Comparison of ENCODE assay signal across 8 cellular contexts in genomic region chr10:63266337-63267327, GRCh38.
A peak's percentile ranks its signal among the peaks of the same experiment; 100 is the strongest.
DNase-seq lines count a peak whose midpoint lies in the region; ATAC-seq and TF ChIP-seq lines count a peak whose summit lies in the region.

No MANE protein-coding gene starts in this region.

- peak overlapping the region; percentile 86; the same call in 1 of the 2 replicates for H3K27ac ChIP-seq in MM.1S (ENCODE audit: low read length)
- peak overlapping the region; percentile 72 to 83 for H3K27ac ChIP-seq in coronary artery

- intact Hi-C loops in natural killer cell (cut with micrococcal nuclease): loop anchor here (5.0 kb wide), 3 partner anchors 201 to 1369 kb away; partner anchors contain the start of gene JMJD1C

- H3K4me1 Mint-ChIP-seq in natural killer cell: peaks cover 16 to 38% of the 10 kb centered on the region in 2 donors

- DNase-seq in DMS53 (lab: John Stamatoyannopoulos, UW) (peak; percentile 36), MM.1S (peak; percentile 18), coronary artery (ENCODE audit: low spot score) (no peak), natural killer cell (no peak), UCSD-AML1 (lab: John Stamatoyannopoulos, UW; ENCODE audit: unreplicated experiment) (no peak), NCI-H187 treated with DMSO at 0.1 percent for 48 hours (lab: John Stamatoyannopoulos, UW) (no peak)

- no peaks in the 10 kb centered on the region for H4K20me1 ChIP-seq in MM.1S (ENCODE audit: insufficient read depth, low read length)

- ATAC-seq in natural killer cell (no peak), HG02610 (IDR thresholded peaks at IDR 0.05; ENCODE audit: unreplicated experiment) (no peak), HG03460 (IDR thresholded peaks at IDR 0.05; ENCODE audit: unreplicated experiment) (no peak)

- H3K4me1 ChIP-seq in MM.1S (ENCODE audit: low read length): peaks cover 20% of the 10 kb centered on the region

- no peaks in the 10 kb centered on the region for H3K9me3 ChIP-seq in MM.1S (replicated peaks; ENCODE audit: insufficient read depth, low read length)

- H3K4me3 ChIP-seq in MM.1S (ENCODE audit: low read length) (peak overlapping the region; percentile 63), coronary artery (peak overlapping the region; percentile 83)

- peak overlapping the region; percentile 56 for H3K4me2 ChIP-seq in MM.1S (ENCODE audit: low read depth, low read length)

- H3F3A ChIP-seq in MM.1S (ENCODE audit: insufficient read depth, low read length): peaks cover 36% of the 10 kb centered on the region

- H3K27ac Mint-ChIP-seq in natural killer cell: peak overlapping the region; percentile 96 to 98

- no peaks in the 10 kb centered on the region for H3K27me3 Mint-ChIP-seq in natural killer cell (ENCODE audit: low read depth in 2 of 2)

- no peaks in the 10 kb centered on the region for H3K9me2 ChIP-seq in MM.1S (replicated peaks; ENCODE audit: insufficient read depth, low read length)

- H3K9me3 Mint-ChIP-seq in natural killer cell: no peaks in the 10 kb centered on the region

- no peaks in the 10 kb centered on the region for H3K36me3 Mint-ChIP-seq in natural killer cell

- no peaks in the 10 kb centered on the region for H3K27me3 ChIP-seq in MM.1S (replicated peaks; ENCODE audit: insufficient read depth, low read length)

- H3K79me2 ChIP-seq in MM.1S (ENCODE audit: low read length): peaks cover 92% of the 10 kb centered on the region

- TF ChIP-seq CTCF in MM.1S (IDR thresholded peaks at IDR 0.05; ENCODE audit: low read length) (no peak), coronary artery (IDR thresholded peaks at IDR 0.05) (no peak), natural killer cell (IDR thresholded peaks at IDR 0.05) (no peak)

- no peak overlapping the region for H2AFZ ChIP-seq in MM.1S (ENCODE audit: low read length)

- peak overlapping the region; percentile 86 for H3K9ac ChIP-seq in MM.1S (ENCODE audit: low read length)

- no peaks in the 10 kb centered on the region; the same call in 1 of the 2 replicates for H3K36me3 ChIP-seq in MM.1S (replicated peaks; ENCODE audit: insufficient read depth, low read length)

- H3K4me3 Mint-ChIP-seq in natural killer cell: peak overlapping the region; percentile 98

Comparison
In these comparisons a context has a peak if more than half of its experiments do, and no peak if none do; other contexts are left out.
1. DNase-seq: peak in DMS53 (single experiment) and MM.1S (single experiment); none in coronary artery (single experiment), natural killer cell (single experiment), UCSD-AML1 (single experiment) and NCI-H187 treated with DMSO at 0.1 percent for 48 hours (single experiment).